18 cellular contexts compared by ENCODE assay signal in genomic region chr9:27564685-27565084, GRCh38. TPM values are rescaled to one million over a fixed set of nuclear protein-coding genes. Genes with fewer than 3 reads are reported as not detected.
DNase-seq lines count a peak whose midpoint lies in the region; ATAC-seq and TF ChIP-seq lines count a peak whose summit lies in the region.
"Had no signal": no experiment of that assay in that cellular context is flagged by ENCODE, and none has a peak within 500 bp of the region (broad histone marks: within the 10 kb centered on the region; RNA-seq: fewer than 3 reads in every experiment).

No MANE protein-coding gene starts in this region.

- H3K4me1 ChIP-seq in right atrium auricular region (peaks cover 0 to 7% of the 10 kb centered on the region in 2 donors), upper lobe of right lung (no peaks in the 10 kb centered on the region)

- peaks cover 22% of the 10 kb centered on the region for H3K36me3 Mint-ChIP-seq in activated naive CD8-positive, alpha-beta T cell treated with anti-CD3 and anti-CD28 coated beads, Interleukin-2, amount 10 ng/mL, durations not matched to agents 7 days and 5 days

- H3K27ac Mint-ChIP-seq in activated naive CD8-positive, alpha-beta T cell treated with anti-CD3 and anti-CD28 coated beads, Interleukin-2, amount 10 ng/mL, durations not matched to agents 7 days and 5 days: peak overlapping the region; percentile 76
- H3K27ac Mint-ChIP-seq: H9; stimulated activated effector memory CD8-positive, alpha-beta T cell treated with anti-CD3 and anti-CD28 coated beads, Interleukin-12 subunit alpha, Interleukin-12 subunit beta, amount 100 ng/mL, for 72 hours; type B pancreatic cell had no signal

- no peaks in the 10 kb centered on the region for H3K27me3 ChIP-seq in right atrium auricular region
- no peaks in the 10 kb centered on the region for H3K27me3 ChIP-seq in upper lobe of right lung

- no peaks in the 10 kb centered on the region for H3K9me3 ChIP-seq in right atrium auricular region
- H3K9me3 ChIP-seq in upper lobe of right lung: no peaks in the 10 kb centered on the region

- peaks cover 11% of the 10 kb centered on the region for H3K36me3 ChIP-seq in right atrium auricular region
- H3K36me3 ChIP-seq in upper lobe of right lung: peaks cover 28% of the 10 kb centered on the region

- intact Hi-C loops in Right ventricle myocardium superior (cut with DNase I) (no loop called here), upper lobe of right lung (cut with DNase I) (no loop called here)

- H3K4me3 Mint-ChIP-seq in activated naive CD8-positive, alpha-beta T cell treated with anti-CD3 and anti-CD28 coated beads, Interleukin-2, amount 10 ng/mL, durations not matched to agents 7 days and 5 days: peak overlapping the region; percentile 59
- H3K4me3 Mint-ChIP-seq: H9; stimulated activated effector memory CD8-positive, alpha-beta T cell treated with anti-CD3 and anti-CD28 coated beads, Interleukin-12 subunit alpha, Interleukin-12 subunit beta, amount 100 ng/mL, for 72 hours; type B pancreatic cell had no signal

- no peak overlapping the region for H3K4me3 ChIP-seq in right atrium auricular region
- H3K4me3 ChIP-seq in upper lobe of right lung: no peak overlapping the region

- POLR2A ChIA-PET in activated naive CD8-positive, alpha-beta T cell treated with anti-CD3 and anti-CD28 coated beads, Interleukin-2, amount 10 ng/mL, durations not matched to agents 7 days and 5 days (lab: Charles Lee): interaction anchor here (1.9 kb wide), 1 partner anchor 9 kb away, joined by 9 read pairs; the partner anchor contains the start of gene C9orf72

- H3K9me3 Mint-ChIP-seq in activated naive CD8-positive, alpha-beta T cell treated with anti-CD3 and anti-CD28 coated beads, Interleukin-2, amount 10 ng/mL, durations not matched to agents 7 days and 5 days: no peaks in the 10 kb centered on the region
- H3K9me3 Mint-ChIP-seq: H9; stimulated activated effector memory CD8-positive, alpha-beta T cell treated with anti-CD3 and anti-CD28 coated beads, Interleukin-12 subunit alpha, Interleukin-12 subunit beta, amount 100 ng/mL, for 72 hours; type B pancreatic cell had no signal

- no peak for DNase-seq in Right ventricle myocardium superior
- DNase-seq in right atrium auricular region (ENCODE audit: low spot score): no peak
- no peak for DNase-seq in activated naive CD8-positive, alpha-beta T cell treated with anti-CD3 and anti-CD28 coated beads, Interleukin-2, amount 10 ng/mL, durations not matched to agents 7 days and 5 days
- no peak for DNase-seq in upper lobe of right lung
- DNase-seq in Kasumi-1 (lab: John Stamatoyannopoulos, UW): no peak
- no peak for DNase-seq in activated CD8-positive, alpha-beta memory T cell treated with anti-CD3 and anti-CD28 coated beads for 24 hours
- DNase-seq in NCI-H1092 treated with DMSO at 0.1 percent for 48 hours (lab: John Stamatoyannopoulos, UW): no peak
- DNase-seq: dermis blood vessel endothelial cell, H9, head of caudate nucleus, midbrain, NCI-H1694 treated with DMSO at 0.1 percent for 48 hours, NCI-H510A had no signal

- no peak for TF ChIP-seq CTCF in right atrium auricular region (IDR thresholded peaks at IDR 0.05)
- TF ChIP-seq CTCF in upper lobe of right lung (IDR thresholded peaks at IDR 0.05): no peak

- no peaks in the 10 kb centered on the region for H3K27me3 Mint-ChIP-seq in activated naive CD8-positive, alpha-beta T cell treated with anti-CD3 and anti-CD28 coated beads, Interleukin-2, amount 10 ng/mL, durations not matched to agents 7 days and 5 days
- H3K27me3 Mint-ChIP-seq: type B pancreatic cell had no signal

- peak; percentile 49 for ATAC-seq in Right ventricle myocardium superior (ENCODE audit: poor library complexity)
- ATAC-seq in HG03520 (IDR thresholded peaks at IDR 0.05; ENCODE audit: unreplicated experiment): peak; percentile 39
- ATAC-seq in activated naive CD8-positive, alpha-beta T cell treated with anti-CD3 and anti-CD28 coated beads, Interleukin-2, amount 10 ng/mL, durations not matched to agents 7 days and 5 days (ENCODE audit: low read depth): peak; percentile 54
- peak; percentile 85 for ATAC-seq in upper lobe of right lung
- ATAC-seq: stimulated activated effector memory CD8-positive, alpha-beta T cell treated with anti-CD3 and anti-CD28 coated beads, Interleukin-12 subunit alpha, Interleukin-12 subunit beta, amount 100 ng/mL, for 72 hours had no signal

- no peak overlapping the region for H3K27ac ChIP-seq in right atrium auricular region
- H3K27ac ChIP-seq in upper lobe of right lung: peak overlapping the region; percentile 55
- H3K27ac ChIP-seq: KMS-11 had no signal

- H3K4me1 Mint-ChIP-seq in activated naive CD8-positive, alpha-beta T cell treated with anti-CD3 and anti-CD28 coated beads, Interleukin-2, amount 10 ng/mL, durations not matched to agents 7 days and 5 days: peaks cover 14% of the 10 kb centered on the region
- H3K4me1 Mint-ChIP-seq: H9 had no signal

RNA-seq across cellular contexts. Expression of gene C9orf72, which starts 8.6 kb away (rescaled TPM):
- 20.2 TPM for total RNA-seq in Right ventricle myocardium superior
- 10 to 100 TPM in 1 of 2 donors, 1 to 10 TPM in 1; 8.4 to 10.3 TPM for total RNA-seq in right atrium auricular region
- 10 to 100 TPM; 13.7 to 16.4 TPM for total RNA-seq in activated naive CD8-positive, alpha-beta T cell treated with anti-CD3 and anti-CD28 coated beads, Interleukin-2, amount 10 ng/mL, durations not matched to agents 7 days and 5 days
- 16.8 TPM for total RNA-seq in upper lobe of right lung

RNA-seq across cellular contexts. Expression of gene MOB3B, which starts 35.1 kb away (rescaled TPM):
- total RNA-seq in Right ventricle myocardium superior (1.5 TPM), right atrium auricular region (1 to 10 TPM in 1 of 2 donors, under 1 TPM in 1; 0.85 to 2.9 TPM), upper lobe of right lung (17.8 TPM)
- total RNA-seq in activated naive CD8-positive, alpha-beta T cell treated with anti-CD3 and anti-CD28 coated beads, Interleukin-2, amount 10 ng/mL, durations not matched to agents 7 days and 5 days: 1 to 10 TPM; 3.2 to 3.6 TPM

RNA-seq across cellular contexts. Expression of gene IFNK, which starts 40.6 kb away (rescaled TPM):
- not detected for total RNA-seq in Right ventricle myocardium superior
- not detected for total RNA-seq in right atrium auricular region
- not detected for total RNA-seq in activated naive CD8-positive, alpha-beta T cell treated with anti-CD3 and anti-CD28 coated beads, Interleukin-2, amount 10 ng/mL, durations not matched to agents 7 days and 5 days
- not detected for total RNA-seq in upper lobe of right lung
- total RNA-seq: dermis blood vessel endothelial cell, H9, omental fat pad had no signal
